In the genomic region with DNA sequence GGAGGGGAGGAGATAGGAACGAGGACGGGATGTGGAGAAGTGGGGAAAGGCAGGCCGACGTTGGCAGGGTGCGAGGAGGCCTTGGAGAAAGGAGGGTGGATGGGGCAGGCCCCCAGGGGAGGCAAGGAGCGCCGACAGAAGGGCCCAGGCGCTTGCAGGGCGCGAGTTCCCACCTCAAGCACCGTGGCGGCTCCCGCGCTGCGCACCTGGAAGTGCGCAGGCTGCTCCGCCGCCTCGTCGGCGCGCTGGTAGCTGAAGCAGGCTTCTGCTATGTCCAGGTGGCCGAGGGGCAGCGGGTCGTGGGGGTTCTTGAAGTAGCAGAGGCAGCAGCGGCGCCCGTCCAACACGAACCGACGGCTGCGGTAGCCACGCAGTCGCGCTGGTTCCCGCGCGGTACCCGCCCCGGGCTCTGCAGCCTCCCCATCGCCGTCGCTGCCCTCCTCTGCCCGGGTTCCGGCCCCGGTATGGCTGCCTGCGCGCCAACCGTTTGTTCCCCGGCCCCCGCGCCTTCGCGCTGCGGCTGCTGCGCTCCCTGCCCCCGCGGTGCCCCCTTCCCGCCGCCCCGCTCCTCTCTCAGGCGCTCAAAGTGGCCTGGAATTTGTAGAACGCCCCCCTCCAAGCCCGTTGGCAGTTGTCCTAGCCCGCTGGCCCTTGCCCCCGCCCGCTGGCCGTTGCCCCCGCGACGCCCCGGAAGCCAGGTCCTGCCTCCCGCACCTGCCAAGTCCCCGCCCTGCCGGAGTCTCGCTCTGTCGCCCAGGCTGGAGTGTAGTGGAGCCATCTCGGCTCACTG, we compare ENCODE assay signal across 8 cellular contexts. TPM values are rescaled to one million over a fixed set of nuclear protein-coding genes. Genes with fewer than 3 reads are reported as not detected.
A peak's percentile ranks its signal among the peaks of the same experiment; 100 is the strongest.
DNase-seq lines count a peak whose midpoint lies in the region; ATAC-seq lines count a peak whose summit lies in the region.

No MANE protein-coding gene starts in this region.

- peak; percentile 56 for DNase-seq in DMS153 treated with DMSO at 0.1 percent for 48 hours (lab: John Stamatoyannopoulos, UW; ENCODE audit: unreplicated experiment)
- peak in 74 of 76 experiments; percentile 7 to 83 (median 70) for DNase-seq in HUDEP-2 (lab: John Stamatoyannopoulos, UW; ENCODE audit: unreplicated experiment in 76 of 76)
- DNase-seq in RPMI7951 (ENCODE audit: low read depth) = peak; percentile 52
- DNase-seq in activated effector memory CD4-positive, alpha-beta T cell treated with anti-CD3 and anti-CD28 coated beads, Interleukin-2, amount 50 U/mL, for 16 hours = peak; percentile 94
- DNase-seq in Right ventricle myocardium inferior (ENCODE audit: missing footprints) = peak; percentile 75
- DNase-seq in posterior vena cava (ENCODE audit: low spot score) = peak; percentile 89

- peak overlapping the region; percentile 72 for H3K27ac ChIP-seq in urinary bladder (ENCODE audit: low read depth)

- intact Hi-C loops in Right ventricle myocardium inferior (cut with DNase I) (loop anchor here (2.0 to 5.0 kb wide), 3 partner anchors 37 to 67 kb away; partner anchors contain the start of genes BLTP3B, DEPDC4 and SCYL2), posterior vena cava (cut with DNase I) (loop anchor here in 1 of 2 donors (10.0 kb wide), 1 partner anchor 55 kb away; the partner anchor contains the start of gene BLTP3B)

- WGBS in urinary bladder = under 1% methylated on average over 78 of the region's 78 CpGs

- H3K36me3 ChIP-seq in urinary bladder (ENCODE audit: insufficient read depth) = no peaks in the 10 kb centered on the region

- ATAC-seq in GM21423 (IDR thresholded peaks at IDR 0.05; ENCODE audit: unreplicated experiment) (peak; percentile 82), Right ventricle myocardium inferior (peak; percentile 82)

- H3K4me3 ChIP-seq in urinary bladder (ENCODE audit: low read depth, low read length) = peak overlapping the region; percentile 93

- H3K4me1 ChIP-seq in urinary bladder (ENCODE audit: insufficient read depth) = no peaks in the 10 kb centered on the region

RNA-seq across cellular contexts. Expression of gene ACTR6, which starts 1.1 kb away (rescaled TPM):
- total RNA-seq in RPMI7951 (2014; rRNA removed; shearing (Covaris generic)) = 24.7 and 32.0 TPM in 2 replicates
- total RNA-seq in Right ventricle myocardium inferior (19.4 TPM), posterior vena cava (10 to 100 TPM; 26.5 to 32.8 TPM), urinary bladder (31.8 TPM)
- polyA plus RNA-seq in urinary bladder = 23.5 TPM

RNA-seq across cellular contexts. Expression of gene BLTP3B, which starts 56.9 kb away (rescaled TPM):
- 23.1 and 27.6 TPM in 2 replicates for total RNA-seq in RPMI7951 (2014; rRNA removed; shearing (Covaris generic))
- total RNA-seq in Right ventricle myocardium inferior (10.7 TPM), posterior vena cava (10 to 100 TPM; 45.0 to 88.6 TPM), urinary bladder (54.8 TPM)
- polyA plus RNA-seq in urinary bladder = 16.5 TPM

Comparison
In these comparisons a context has a peak if more than half of its experiments do, and no peak if none do; other contexts are left out.
1. Peak in every context shown above with its lines: DNase-seq, ATAC-seq, H3K4me3 ChIP-seq and H3K27ac ChIP-seq.